1 cellular context compared by ENCODE assay signal in the genomic region with DNA sequence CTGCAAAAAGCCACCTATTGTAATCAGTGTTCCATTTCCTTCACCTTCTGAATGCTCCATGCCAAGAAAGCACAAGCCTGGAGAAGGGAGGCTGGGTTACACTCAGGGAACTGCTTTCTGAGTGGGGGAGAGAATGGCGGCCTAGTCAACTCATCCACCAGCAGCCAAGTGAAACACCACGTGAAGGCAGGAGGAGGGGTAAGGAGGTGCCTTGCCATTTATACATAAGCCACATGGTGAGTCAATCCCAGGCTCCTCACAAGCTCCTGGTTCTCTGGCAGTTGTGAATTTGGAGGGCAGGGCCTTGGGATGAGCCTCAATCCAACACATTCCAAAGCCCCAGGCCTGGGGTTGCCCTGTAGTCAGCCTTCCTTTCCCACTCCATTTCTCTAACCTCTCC.
TF ChIP-seq lines count a peak whose summit lies in the region.

No MANE protein-coding gene starts in this region.

TF ChIP-seq in K562, 482 proteins besides CTCF, POLR2A, EP300 and RAD21:
- TF ChIP-seq HDAC6 (IDR thresholded peaks at IDR 0.05; ENCODE audit: low read depth, low read length) (no peak), SMARCB1 (IDR thresholded peaks at IDR 0.05; ENCODE audit: insufficient read length, low read depth) (no peak), U2AF1 (optimal IDR thresholded peaks at IDR 0.05; ENCODE audit: low read depth, low read length) (no peak), L3MBTL2 (IDR thresholded peaks at IDR 0.05) (0 out of 2 replicates have a peak, but pooled peaks have one; percentile 34), MGA (IDR thresholded peaks at IDR 0.05) (peak; percentile 57; the same call in 1 of the 2 replicates), ZNF24 (IDR thresholded peaks at IDR 0.05) (no peak), ZNF12 (CRISPR knock-in tag; IDR thresholded peaks at IDR 0.05) (no peak), FOXA3 (CRISPR knock-in tag; conservative IDR thresholded peaks at IDR 0.05 in 1 of 2, IDR thresholded peaks at IDR 0.05 in 1 of 2) (no peak)
- TF ChIP-seq, protein P1, sequence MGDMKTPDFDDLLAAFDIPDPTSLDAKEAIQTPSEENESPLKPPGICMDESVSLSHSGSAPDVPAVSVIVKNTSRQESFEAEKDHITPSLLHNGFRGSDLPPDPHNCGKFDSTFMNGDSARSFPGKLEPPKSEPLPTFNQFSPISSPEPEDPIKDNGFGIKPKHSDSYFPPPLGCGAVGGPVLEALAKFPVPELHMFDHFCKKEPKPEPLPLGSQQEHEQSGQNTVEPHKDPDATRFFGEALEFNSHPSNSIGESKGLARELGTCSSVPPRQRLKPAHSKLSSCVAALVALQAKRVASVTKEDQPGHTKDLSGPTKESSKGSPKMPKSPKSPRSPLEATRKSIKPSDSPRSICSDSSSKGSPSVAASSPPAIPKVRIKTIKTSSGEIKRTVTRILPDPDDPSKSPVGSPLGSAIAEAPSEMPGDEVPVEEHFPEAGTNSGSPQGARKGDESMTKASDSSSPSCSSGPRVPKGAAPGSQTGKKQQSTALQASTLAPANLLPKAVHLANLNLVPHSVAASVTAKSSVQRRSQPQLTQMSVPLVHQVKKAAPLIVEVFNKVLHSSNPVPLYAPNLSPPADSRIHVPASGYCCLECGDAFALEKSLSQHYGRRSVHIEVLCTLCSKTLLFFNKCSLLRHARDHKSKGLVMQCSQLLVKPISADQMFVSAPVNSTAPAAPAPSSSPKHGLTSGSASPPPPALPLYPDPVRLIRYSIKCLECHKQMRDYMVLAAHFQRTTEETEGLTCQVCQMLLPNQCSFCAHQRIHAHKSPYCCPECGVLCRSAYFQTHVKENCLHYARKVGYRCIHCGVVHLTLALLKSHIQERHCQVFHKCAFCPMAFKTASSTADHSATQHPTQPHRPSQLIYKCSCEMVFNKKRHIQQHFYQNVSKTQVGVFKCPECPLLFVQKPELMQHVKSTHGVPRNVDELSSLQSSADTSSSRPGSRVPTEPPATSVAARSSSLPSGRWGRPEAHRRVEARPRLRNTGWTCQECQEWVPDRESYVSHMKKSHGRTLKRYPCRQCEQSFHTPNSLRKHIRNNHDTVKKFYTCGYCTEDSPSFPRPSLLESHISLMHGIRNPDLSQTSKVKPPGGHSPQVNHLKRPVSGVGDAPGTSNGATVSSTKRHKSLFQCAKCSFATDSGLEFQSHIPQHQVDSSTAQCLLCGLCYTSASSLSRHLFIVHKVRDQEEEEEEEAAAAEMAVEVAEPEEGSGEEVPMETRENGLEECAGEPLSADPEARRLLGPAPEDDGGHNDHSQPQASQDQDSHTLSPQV (IDR thresholded peaks at IDR 0.05) = 0 out of 2 replicates have a peak, but pooled peaks have one; percentile 36
- TF ChIP-seq, protein P2, sequence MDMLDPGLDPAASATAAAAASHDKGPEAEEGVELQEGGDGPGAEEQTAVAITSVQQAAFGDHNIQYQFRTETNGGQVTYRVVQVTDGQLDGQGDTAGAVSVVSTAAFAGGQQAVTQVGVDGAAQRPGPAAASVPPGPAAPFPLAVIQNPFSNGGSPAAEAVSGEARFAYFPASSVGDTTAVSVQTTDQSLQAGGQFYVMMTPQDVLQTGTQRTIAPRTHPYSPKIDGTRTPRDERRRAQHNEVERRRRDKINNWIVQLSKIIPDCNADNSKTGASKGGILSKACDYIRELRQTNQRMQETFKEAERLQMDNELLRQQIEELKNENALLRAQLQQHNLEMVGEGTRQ (CRISPR knock-in tag; IDR thresholded peaks at IDR 0.05) = 0 out of 2 replicates have a peak, but pooled peaks have one; percentile 16
TF ChIP-seq in K562: peak in this region for 4.
